ENCODE assay signal across 8 cellular contexts in genomic region chr14:95515523-95516517, GRCh38. TPM values are rescaled to one million over a fixed set of nuclear protein-coding genes. Genes with fewer than 3 reads are reported as not detected.
DNase-seq lines count a peak whose midpoint lies in the region; ATAC-seq and TF ChIP-seq lines count a peak whose summit lies in the region.

No MANE protein-coding gene starts in this region.

- intact Hi-C loops in activated CD4-positive, alpha-beta T cell treated with anti-CD3 and anti-CD28 coated beads for 36 hours (cut with DNase I, micrococcal nuclease), result loop anchor here (1.0 to 5.0 kb wide), 5 partner anchors 11 to 1124 kb away; partner anchors contain the start of genes ATG2B (in 1 of the 2), DICER1 (in 1 of the 2) and GSKIP (in 1 of the 2)

- H3K27ac Mint-ChIP-seq in activated CD4-positive, alpha-beta T cell treated with anti-CD3 and anti-CD28 coated beads for 36 hours, result peak overlapping the region; percentile 94

- no peaks in the 10 kb centered on the region for H3K27me3 Mint-ChIP-seq in activated CD4-positive, alpha-beta T cell treated with anti-CD3 and anti-CD28 coated beads for 36 hours

- H3K4me3 Mint-ChIP-seq in activated CD4-positive, alpha-beta T cell treated with anti-CD3 and anti-CD28 coated beads for 36 hours, result peak overlapping the region; percentile 87

- peak overlapping the region; percentile 84 for H3K4me3 ChIP-seq in coronary artery

- ATAC-seq in HG02759 (IDR thresholded peaks at IDR 0.05; ENCODE audit: unreplicated experiment), result peak; percentile 87
- peak; percentile 85 for ATAC-seq in activated CD4-positive, alpha-beta T cell treated with anti-CD3 and anti-CD28 coated beads for 36 hours

- no peak for TF ChIP-seq CTCF in coronary artery (IDR thresholded peaks at IDR 0.05)

- CTCF ChIA-PET in activated CD4-positive, alpha-beta T cell treated with anti-CD3 and anti-CD28 coated beads for 36 hours (lab: Charles Lee), result interaction anchor here (0.9 to 3.0 kb wide), 10 partner anchors 9 to 74 kb away, joined by 3 to 16 read pairs (median 4); partner anchors contain the start of gene GLRX5

- peak overlapping the region; percentile 89 to 97 for H3K27ac ChIP-seq in coronary artery

- DNase-seq in DMS53 (lab: John Stamatoyannopoulos, UW) (peak; percentile 66), DMS53 treated with DMSO at 0.1 percent for 48 hours (lab: John Stamatoyannopoulos, UW; ENCODE audit: unreplicated experiment) (no peak), NCI-H1417 treated with DMSO at 0.1 percent for 48 hours (lab: John Stamatoyannopoulos, UW) (peak; percentile 38), coronary artery (ENCODE audit: low spot score) (peak; percentile 87), lung microvascular endothelial cell (ENCODE audit: low read depth in 2 of 2) (peak; percentile 58 to 65)
- DNase-seq in activated CD4-positive, alpha-beta T cell treated with anti-CD3 and anti-CD28 coated beads for 36 hours, result peak; percentile 93
- peak; percentile 68 for DNase-seq in stimulated activated CD8-positive, alpha-beta memory T cell treated with anti-CD3 and anti-CD28 coated beads, Interleukin-12 subunit alpha, Interleukin-12 subunit beta, amount 100 ng/mL, for 4 hours (ENCODE audit: low read depth)

- POLR2A ChIA-PET in activated CD4-positive, alpha-beta T cell treated with anti-CD3 and anti-CD28 coated beads for 36 hours (lab: Charles Lee), result interaction anchor here (0.9 kb wide), 1 partner anchor 23 kb away, joined by 4 read pairs; no protein-coding TSS in a partner anchor

- peaks cover 69% of the 10 kb centered on the region for H3K4me1 Mint-ChIP-seq in activated CD4-positive, alpha-beta T cell treated with anti-CD3 and anti-CD28 coated beads for 36 hours

- peaks cover 6% of the 10 kb centered on the region for H3K36me3 Mint-ChIP-seq in activated CD4-positive, alpha-beta T cell treated with anti-CD3 and anti-CD28 coated beads for 36 hours (ENCODE audit: low read depth)

- H3K9me3 Mint-ChIP-seq in activated CD4-positive, alpha-beta T cell treated with anti-CD3 and anti-CD28 coated beads for 36 hours (ENCODE audit: low read depth), result no peaks in the 10 kb centered on the region

RNA-seq across cellular contexts. Expression of gene SYNE3, which starts 0.6 kb away (rescaled TPM):
- 10 to 100 TPM; 27.3 to 34.2 TPM for total RNA-seq in activated CD4-positive, alpha-beta T cell treated with anti-CD3 and anti-CD28 coated beads for 36 hours
- 12.0 and 12.5 TPM in 2 replicates for total RNA-seq in lung microvascular endothelial cell

RNA-seq across cellular contexts. Expression of gene GLRX5, which starts 19.0 kb away (rescaled TPM):
- total RNA-seq in activated CD4-positive, alpha-beta T cell treated with anti-CD3 and anti-CD28 coated beads for 36 hours, result 10 to 100 TPM; 37.9 to 44.1 TPM
- total RNA-seq in lung microvascular endothelial cell, result 31.8 and 32.9 TPM in 2 replicates
